In the genomic region with DNA sequence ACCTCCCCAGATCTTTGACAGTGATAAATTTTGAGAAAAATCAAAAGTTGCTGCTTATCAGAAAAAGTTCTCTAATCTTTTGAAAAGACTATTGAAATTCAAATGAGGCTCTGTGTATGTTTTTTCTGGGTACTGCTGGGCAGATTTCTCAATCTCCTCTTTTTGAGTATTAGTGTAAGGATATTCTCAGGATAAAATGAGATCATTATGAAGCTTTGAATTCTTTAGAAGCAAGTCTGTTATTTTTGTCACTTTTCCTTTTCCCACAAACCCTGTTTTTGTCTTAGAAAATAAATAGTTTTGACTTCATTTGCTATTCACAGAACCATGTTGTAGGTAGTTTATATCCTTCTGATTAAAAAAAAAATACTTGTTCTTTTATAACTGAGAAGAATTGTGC, we compare ENCODE assay signal across 19 cellular contexts. TPM values are rescaled to one million over a fixed set of nuclear protein-coding genes. Genes with fewer than 3 reads are reported as not detected.
DNase-seq lines count a peak whose midpoint lies in the region; ATAC-seq and TF ChIP-seq lines count a peak whose summit lies in the region.
"Had no signal": no experiment of that assay in that cellular context is flagged by ENCODE, and none has a peak within 500 bp of the region (broad histone marks: within the 10 kb centered on the region; RNA-seq: fewer than 3 reads in every experiment).

No MANE protein-coding gene starts in this region.

- 0 out of 2 replicates have a peak overlapping the region, but pooled peaks have one; percentile 22 for H3K27ac Mint-ChIP-seq in WTC11
- H3K27ac Mint-ChIP-seq in activated naive CD8-positive, alpha-beta T cell treated with anti-CD3 and anti-CD28 coated beads, Interleukin-2, amount 50 U/mL, for 24 hours = no peak overlapping the region
- H3K27ac Mint-ChIP-seq: B cell had no signal

- H3K4me1 Mint-ChIP-seq in WTC11 = peaks cover 32% of the 10 kb centered on the region
- H3K4me1 Mint-ChIP-seq in activated naive CD8-positive, alpha-beta T cell treated with anti-CD3 and anti-CD28 coated beads, Interleukin-2, amount 50 U/mL, for 24 hours = peaks cover 92% of the 10 kb centered on the region

- H3K36me3 Mint-ChIP-seq in WTC11 = peaks cover 59% of the 10 kb centered on the region
- peaks cover 70% of the 10 kb centered on the region for H3K36me3 Mint-ChIP-seq in activated naive CD8-positive, alpha-beta T cell treated with anti-CD3 and anti-CD28 coated beads, Interleukin-2, amount 50 U/mL, for 24 hours (ENCODE audit: low read depth)

- H3K9me3 Mint-ChIP-seq in WTC11 = peaks cover 40% of the 10 kb centered on the region
- H3K9me3 Mint-ChIP-seq in activated naive CD8-positive, alpha-beta T cell treated with anti-CD3 and anti-CD28 coated beads, Interleukin-2, amount 50 U/mL, for 24 hours = peaks cover 24% of the 10 kb centered on the region
- H3K9me3 Mint-ChIP-seq: central memory CD8-positive, alpha-beta T cell had no signal

- DNase-seq in GM03348 (ENCODE audit: low spot score) (peak; percentile 35), WTC11 (ENCODE audit: low spot score) (no peak), fibroblast of peridontal ligament (ENCODE audit: extremely low read depth) (peak; percentile 57), SW 1271 (lab: John Stamatoyannopoulos, UW) (no peak)
- DNase-seq in activated naive CD8-positive, alpha-beta T cell treated with anti-CD3 and anti-CD28 coated beads, Interleukin-2, amount 50 U/mL, for 24 hours = no peak
- DNase-seq: activated CD4-positive, CD25-positive, alpha-beta regulatory T cell; activated effector memory CD4-positive, alpha-beta T cell treated with Interleukin-2 at 50 U/mL for 16 hours; effector memory CD4-positive, alpha-beta T cell; NCI-H1436 treated with DMSO at 0.1 percent for 48 hours; occipital lobe; PC-3; stimulated activated naive CD8-positive, alpha-beta T cell treated with anti-CD3 and anti-CD28 coated beads, Interleukin-15, Interleukin-2, amounts not matched to agents 100 U/mL and 50 U/mL, for 24 hours had no signal

- no peaks in the 10 kb centered on the region for H3K9me3 ChIP-seq in skeletal muscle satellite cell (replicated peaks; ENCODE audit: low read length)
- H3K9me3 ChIP-seq: right atrium auricular region had no signal

- ATAC-seq in WTC11 = no peak
- no peak for ATAC-seq in GM19455 (IDR thresholded peaks at IDR 0.05; ENCODE audit: unreplicated experiment)
- ATAC-seq in activated naive CD8-positive, alpha-beta T cell treated with anti-CD3 and anti-CD28 coated beads, Interleukin-2, amount 50 U/mL, for 24 hours = no peak
- ATAC-seq: PC-3; stimulated activated naive CD8-positive, alpha-beta T cell treated with anti-CD3 and anti-CD28 coated beads, Interleukin-15, Interleukin-2, amounts not matched to agents 100 U/mL and 50 U/mL, for 24 hours had no signal

- H3K27me3 ChIP-seq in skeletal muscle satellite cell (ENCODE audit: control insufficient read depth, insufficient read depth, low read length) = no peaks in the 10 kb centered on the region
- H3K27me3 ChIP-seq: SJSA1 had no signal

- no peak for TF ChIP-seq CTCF in WTC11 (IDR thresholded peaks at IDR 0.05)

- CTCF ChIA-PET in WTC11 (lab: Charles Lee) = interaction anchor here (0.7 kb wide), 1 partner anchor 130 kb away, joined by 3 read pairs; no protein-coding TSS in a partner anchor

- peak overlapping the region; percentile 31 for H3K4me2 ChIP-seq in skeletal muscle satellite cell (ENCODE audit: low read length)

- no peak overlapping the region for H3K4me3 ChIP-seq in skeletal muscle satellite cell (ENCODE audit: low read length)
- H3K4me3 ChIP-seq: right atrium auricular region, SJSA1 had no signal

- peaks cover 6% of the 10 kb centered on the region for H3K36me3 ChIP-seq in skeletal muscle satellite cell (ENCODE audit: insufficient read depth, low read length)
- H3K36me3 ChIP-seq: right atrium auricular region had no signal

- POLR2A ChIA-PET in WTC11 (lab: Charles Lee) = no interaction called here

- H3K27me3 Mint-ChIP-seq in WTC11 (ENCODE audit: low read depth) = no peaks in the 10 kb centered on the region
- H3K27me3 Mint-ChIP-seq in activated naive CD8-positive, alpha-beta T cell treated with anti-CD3 and anti-CD28 coated beads, Interleukin-2, amount 50 U/mL, for 24 hours = peaks cover 2% of the 10 kb centered on the region
- H3K27me3 Mint-ChIP-seq: B cell; central memory CD8-positive, alpha-beta T cell; type B pancreatic cell had no signal

- H3K4me3 Mint-ChIP-seq in WTC11 = no peak overlapping the region; the same call in 1 of the 2 replicates
- H3K4me3 Mint-ChIP-seq in activated naive CD8-positive, alpha-beta T cell treated with anti-CD3 and anti-CD28 coated beads, Interleukin-2, amount 50 U/mL, for 24 hours = no peak overlapping the region
- H3K4me3 Mint-ChIP-seq: B cell; central memory CD8-positive, alpha-beta T cell had no signal

- peak overlapping the region; percentile 28 for H3K9ac ChIP-seq in skeletal muscle satellite cell (ENCODE audit: low read depth, low read length)

- H3K4me1 ChIP-seq in skeletal muscle satellite cell (ENCODE audit: control insufficient read depth, insufficient read depth, low read length) = peaks cover 42% of the 10 kb centered on the region

TF ChIP-seq in WTC11, 78 proteins besides CTCF, POLR2A, EP300 and RAD21:
- TF ChIP-seq, protein P1, sequence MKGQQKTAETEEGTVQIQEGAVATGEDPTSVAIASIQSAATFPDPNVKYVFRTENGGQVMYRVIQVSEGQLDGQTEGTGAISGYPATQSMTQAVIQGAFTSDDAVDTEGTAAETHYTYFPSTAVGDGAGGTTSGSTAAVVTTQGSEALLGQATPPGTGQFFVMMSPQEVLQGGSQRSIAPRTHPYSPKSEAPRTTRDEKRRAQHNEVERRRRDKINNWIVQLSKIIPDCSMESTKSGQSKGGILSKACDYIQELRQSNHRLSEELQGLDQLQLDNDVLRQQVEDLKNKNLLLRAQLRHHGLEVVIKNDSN (CRISPR knock-in tag; IDR thresholded peaks at IDR 0.05) = no peak
- TF ChIP-seq ETV6 (CRISPR knock-in tag; IDR thresholded peaks at IDR 0.05) = no peak
- TF ChIP-seq MXD4 (CRISPR knock-in tag; IDR thresholded peaks at IDR 0.05; ENCODE audit: borderline replicate concordance) = no peak
- no peak for TF ChIP-seq GRHL2 (CRISPR knock-in tag; IDR thresholded peaks at IDR 0.05; ENCODE audit: insufficient replicate concordance, severe bottlenecking)
- TF ChIP-seq, protein P2, sequence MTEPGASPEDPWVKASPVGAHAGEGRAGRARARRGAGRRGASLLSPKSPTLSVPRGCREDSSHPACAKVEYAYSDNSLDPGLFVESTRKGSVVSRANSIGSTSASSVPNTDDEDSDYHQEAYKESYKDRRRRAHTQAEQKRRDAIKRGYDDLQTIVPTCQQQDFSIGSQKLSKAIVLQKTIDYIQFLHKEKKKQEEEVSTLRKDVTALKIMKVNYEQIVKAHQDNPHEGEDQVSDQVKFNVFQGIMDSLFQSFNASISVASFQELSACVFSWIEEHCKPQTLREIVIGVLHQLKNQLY (CRISPR knock-in tag; IDR thresholded peaks at IDR 0.05) = no peak
- TF ChIP-seq, protein P3, sequence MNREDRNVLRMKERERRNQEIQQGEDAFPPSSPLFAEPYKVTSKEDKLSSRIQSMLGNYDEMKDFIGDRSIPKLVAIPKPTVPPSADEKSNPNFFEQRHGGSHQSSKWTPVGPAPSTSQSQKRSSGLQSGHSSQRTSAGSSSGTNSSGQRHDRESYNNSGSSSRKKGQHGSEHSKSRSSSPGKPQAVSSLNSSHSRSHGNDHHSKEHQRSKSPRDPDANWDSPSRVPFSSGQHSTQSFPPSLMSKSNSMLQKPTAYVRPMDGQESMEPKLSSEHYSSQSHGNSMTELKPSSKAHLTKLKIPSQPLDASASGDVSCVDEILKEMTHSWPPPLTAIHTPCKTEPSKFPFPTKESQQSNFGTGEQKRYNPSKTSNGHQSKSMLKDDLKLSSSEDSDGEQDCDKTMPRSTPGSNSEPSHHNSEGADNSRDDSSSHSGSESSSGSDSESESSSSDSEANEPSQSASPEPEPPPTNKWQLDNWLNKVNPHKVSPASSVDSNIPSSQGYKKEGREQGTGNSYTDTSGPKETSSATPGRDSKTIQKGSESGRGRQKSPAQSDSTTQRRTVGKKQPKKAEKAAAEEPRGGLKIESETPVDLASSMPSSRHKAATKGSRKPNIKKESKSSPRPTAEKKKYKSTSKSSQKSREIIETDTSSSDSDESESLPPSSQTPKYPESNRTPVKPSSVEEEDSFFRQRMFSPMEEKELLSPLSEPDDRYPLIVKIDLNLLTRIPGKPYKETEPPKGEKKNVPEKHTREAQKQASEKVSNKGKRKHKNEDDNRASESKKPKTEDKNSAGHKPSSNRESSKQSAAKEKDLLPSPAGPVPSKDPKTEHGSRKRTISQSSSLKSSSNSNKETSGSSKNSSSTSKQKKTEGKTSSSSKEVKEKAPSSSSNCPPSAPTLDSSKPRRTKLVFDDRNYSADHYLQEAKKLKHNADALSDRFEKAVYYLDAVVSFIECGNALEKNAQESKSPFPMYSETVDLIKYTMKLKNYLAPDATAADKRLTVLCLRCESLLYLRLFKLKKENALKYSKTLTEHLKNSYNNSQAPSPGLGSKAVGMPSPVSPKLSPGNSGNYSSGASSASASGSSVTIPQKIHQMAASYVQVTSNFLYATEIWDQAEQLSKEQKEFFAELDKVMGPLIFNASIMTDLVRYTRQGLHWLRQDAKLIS (CRISPR knock-in tag; IDR thresholded peaks at IDR 0.05; ENCODE audit: borderline replicate concordance) = no peak
- TF ChIP-seq TP53 (CRISPR knock-in tag; IDR thresholded peaks at IDR 0.05) = no peak
- no peak for TF ChIP-seq SOX15 (CRISPR knock-in tag; IDR thresholded peaks at IDR 0.05)
- no peak for TF ChIP-seq ELF4 (CRISPR knock-in tag; IDR thresholded peaks at IDR 0.05; ENCODE audit: low read depth)
- no peak for TF ChIP-seq CREM (CRISPR knock-in tag; IDR thresholded peaks at IDR 0.05)
- TF ChIP-seq, protein P4, sequence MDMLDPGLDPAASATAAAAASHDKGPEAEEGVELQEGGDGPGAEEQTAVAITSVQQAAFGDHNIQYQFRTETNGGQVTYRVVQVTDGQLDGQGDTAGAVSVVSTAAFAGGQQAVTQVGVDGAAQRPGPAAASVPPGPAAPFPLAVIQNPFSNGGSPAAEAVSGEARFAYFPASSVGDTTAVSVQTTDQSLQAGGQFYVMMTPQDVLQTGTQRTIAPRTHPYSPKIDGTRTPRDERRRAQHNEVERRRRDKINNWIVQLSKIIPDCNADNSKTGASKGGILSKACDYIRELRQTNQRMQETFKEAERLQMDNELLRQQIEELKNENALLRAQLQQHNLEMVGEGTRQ (CRISPR knock-in tag; IDR thresholded peaks at IDR 0.05) = no peak

RNA-seq across cellular contexts. Expression of a gene that starts 7.9 kb away (rescaled TPM):
- 20.7 to 24.2 TPM (median 22.9 TPM) in 3 replicates for total RNA-seq in WTC11 (2021)
- total RNA-seq in skeletal muscle satellite cell (2012; rRNA removed) = 22.8 and 27.1 TPM in 2 replicates

RNA-seq across cellular contexts. Expression of a gene that starts 34.7 kb away (rescaled TPM):
- total RNA-seq in WTC11 (2021) = 18.6 to 23.2 TPM (median 21.2 TPM) in 3 replicates
- total RNA-seq in skeletal muscle satellite cell (2012; rRNA removed) = 20.5 and 38.0 TPM in 2 replicates

Comparison
In these comparisons a context has a peak if more than half of its experiments do, and no peak if none do; other contexts are left out.
1. DNase-seq: peak in GM03348 (single experiment) and fibroblast of peridontal ligament (single experiment); none in WTC11 (single experiment), activated naive CD8-positive, alpha-beta T cell treated with anti-CD3 and anti-CD28 coated beads, Interleukin-2, amount 50 U/mL, for 24 hours (single experiment) and SW 1271 (0 of 2).